8 cellular contexts compared by ENCODE assay signal in the genomic region with DNA sequence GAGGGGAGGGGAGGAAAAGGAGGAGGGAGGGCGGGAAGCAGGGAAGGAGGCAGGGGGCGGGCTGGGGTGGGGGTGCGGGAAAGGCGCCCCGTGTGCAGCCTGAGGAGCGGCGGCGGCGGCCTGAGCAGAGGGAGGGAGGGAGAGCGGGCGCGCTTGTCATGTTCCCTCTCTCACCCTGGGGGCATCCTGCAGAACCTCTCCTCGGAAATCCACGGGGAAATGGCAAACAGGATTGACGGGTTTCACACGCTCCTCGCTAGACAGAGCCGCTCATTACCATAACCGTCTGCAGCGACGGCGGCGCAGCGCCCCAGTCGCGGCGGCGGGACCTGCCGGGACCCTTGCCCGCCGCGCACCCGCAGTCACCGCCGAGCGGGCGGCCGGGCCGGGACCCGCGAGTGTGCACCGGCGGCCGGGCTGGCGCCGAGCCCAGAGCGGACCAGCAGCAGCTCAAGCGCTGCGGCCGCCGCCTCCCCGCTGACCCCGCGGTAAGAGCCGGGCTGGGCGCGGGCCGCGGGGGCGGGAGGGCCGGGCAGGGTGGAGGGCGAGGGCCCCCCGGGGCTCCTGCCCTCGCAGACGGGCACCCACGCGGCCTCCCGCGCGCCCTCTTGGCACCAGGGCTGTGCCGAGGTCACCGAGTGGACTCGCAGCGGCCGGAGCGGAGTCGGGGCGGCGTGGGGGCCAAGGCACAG. TPM values are rescaled to one million over a fixed set of nuclear protein-coding genes. Genes with fewer than 3 reads are reported as not detected.
DNase-seq lines count a peak whose midpoint lies in the region; ATAC-seq and TF ChIP-seq lines count a peak whose summit lies in the region.

A gene (plus strand): TSS at position 273 of the 692 bp plus-strand sequence. CDS start 5,165 bp downstream, outside the sequence.

- no peak within 1 kb of the TSS for H3K27ac ChIP-seq in iPS-20b (ENCODE audit: low read length)
- H3K27ac ChIP-seq in sigmoid colon: peak within 1 kb of the TSS; percentile 84 to 99 (median 98)

- H3K4me1 ChIP-seq in iPS-20b (ENCODE audit: insufficient read depth, low read length): peaks cover 12% of the 10 kb centered on the region
- peaks cover 0 to 59% (median 49%) of the 10 kb centered on the region in 4 donors for H3K4me1 ChIP-seq in sigmoid colon

- H3K9me3 Mint-ChIP-seq in brain: no peaks in the 10 kb centered on the region

- no peak for TF ChIP-seq EP300 in sigmoid colon (IDR thresholded peaks at IDR 0.05)

- DNase-seq in GM03348 (ENCODE audit: low spot score) (peak; percentile 52), NCI-H2171 (lab: John Stamatoyannopoulos, UW) (peak; percentile 71), sigmoid colon (peak; percentile 70), middle frontal gyrus (ENCODE audit: extremely low spot score, low spot score) (no peak)
- DNase-seq in activated CD8-positive, alpha-beta memory T cell treated with anti-CD3 and anti-CD28 coated beads, Interleukin-2, amount 50 U/mL, for 48 hours: no peak

- H3K4me3 ChIP-seq in iPS-20b (ENCODE audit: low read length): peak within 1 kb of the TSS; percentile 71
- peak within 1 kb of the TSS; percentile 58 to 97 (median 83) for H3K4me3 ChIP-seq in sigmoid colon

- no peaks in the 10 kb centered on the region for H3K36me3 ChIP-seq in iPS-20b (ENCODE audit: insufficient read depth, low read depth, low read length)
- H3K36me3 ChIP-seq in sigmoid colon: no peaks in the 10 kb centered on the region

- peaks cover 52% of the 10 kb centered on the region for H3K4me1 Mint-ChIP-seq in brain

- peak within 1 kb of the TSS; percentile 66 to 94 (median 90) for H3K27ac Mint-ChIP-seq in brain

- H3K36me3 Mint-ChIP-seq in brain: no peaks in the 10 kb centered on the region

- TF ChIP-seq POLR2A in sigmoid colon (IDR thresholded peaks at IDR 0.05): no peak

- WGBS in sigmoid colon, 2 donors: 1% methylated on average over 79 of the region's 79 CpGs

- H3K27me3 ChIP-seq in iPS-20b (ENCODE audit: insufficient read depth, low read length): peaks cover 80% of the 10 kb centered on the region
- no peaks in the 10 kb centered on the region for H3K27me3 ChIP-seq in sigmoid colon

- no peak for ATAC-seq in HG03135 (IDR thresholded peaks at IDR 0.05; ENCODE audit: unreplicated experiment)

- intact Hi-C loops in sigmoid colon (cut with DNase I): loop anchor here (2.0 kb wide), 1 partner anchor 60 kb away; no protein-coding TSS in a partner anchor

- peaks cover 11% of the 10 kb centered on the region for H3K27me3 Mint-ChIP-seq in brain

- H3K9me3 ChIP-seq in iPS-20b (ENCODE audit: insufficient read depth, low read depth, low read length) (no peaks in the 10 kb centered on the region), sigmoid colon (no peaks in the 10 kb centered on the region)

- no peak for TF ChIP-seq CTCF in brain (conservative IDR thresholded peaks at IDR 0.05)
- no peak for TF ChIP-seq CTCF in sigmoid colon (IDR thresholded peaks at IDR 0.05)

- peak within 1 kb of the TSS; percentile 33; the same call in 1 of the 2 replicates for H3K9ac ChIP-seq in iPS-20b (ENCODE audit: low read depth, low read length)

- H3K4me3 Mint-ChIP-seq in brain: peak within 1 kb of the TSS; percentile 87 to 94 (median 91)

RNA-seq across cellular contexts. Expression of the gene that starts here (rescaled TPM):
- polyA plus RNA-seq in brain (ENCODE audit: insufficient read depth, low read depth, low replicate concordance) (9.2 TPM), sigmoid colon (1 to 10 TPM in 2 of 3 donors, under 1 TPM in 1; 0.60 to 1.9 (median 1.4) TPM)
- total RNA-seq in sigmoid colon: 10 to 100 TPM in 2 of 4 donors, 1 to 10 TPM in 2; 4.3 to 23.5 (median 12.1) TPM

Comparison
In these comparisons a context has a peak if more than half of its experiments do, and no peak if none do; other contexts are left out.
1. DNase-seq: peak in GM03348 (single experiment), NCI-H2171 (single experiment) and sigmoid colon (single experiment); none in middle frontal gyrus (single experiment) and activated CD8-positive, alpha-beta memory T cell treated with anti-CD3 and anti-CD28 coated beads, Interleukin-2, amount 50 U/mL, for 48 hours (single experiment).